In genomic region chr2:121342751-121343150, GRCh38 we compare ENCODE assay signal across 19 cellular contexts. TPM values are rescaled to one million over a fixed set of nuclear protein-coding genes. Genes with fewer than 3 reads are reported as not detected.
A peak's percentile ranks its signal among the peaks of the same experiment; 100 is the strongest.
DNase-seq lines count a peak whose midpoint lies in the region; ATAC-seq and TF ChIP-seq lines count a peak whose summit lies in the region.
"Had no signal": no experiment of that assay in that cellular context is flagged by ENCODE, and none has a peak within 500 bp of the region (broad histone marks: within the 10 kb centered on the region; RNA-seq: fewer than 3 reads in every experiment).

No MANE protein-coding gene starts in this region.

- H3K36me3 Mint-ChIP-seq in stimulated activated memory B cell treated with anti-CD40 and anti-IgM and Interleukin-4, amounts not matched to agents 10 μg/mL and 1 μg/mL and 100 μg/mL, for 72 hours = peaks cover 74% of the 10 kb centered on the region

- no peak overlapping the region for H3K27ac ChIP-seq in mammary epithelial cell (ENCODE audit: insufficient read depth, low read depth, low read length)
- H3K27ac ChIP-seq: A549, Peyer's patch, SJSA1 had no signal

- H3K9ac ChIP-seq in mammary epithelial cell (ENCODE audit: insufficient read depth, low read length) = no peak overlapping the region

- H3K27me3 Mint-ChIP-seq in stimulated activated memory B cell treated with anti-CD40 and anti-IgM and Interleukin-4, amounts not matched to agents 10 μg/mL and 1 μg/mL and 100 μg/mL, for 72 hours = no peaks in the 10 kb centered on the region
- H3K27me3 Mint-ChIP-seq: B cell had no signal

- H3K4me3 ChIP-seq in mammary epithelial cell (replicated peaks in 1 of 3; ENCODE audit: insufficient read depth in 1 of 3, low read depth in 2 of 3, low read length in 3 of 3) = no peak overlapping the region
- H3K4me3 ChIP-seq: A549, GM12878, K562, Peyer's patch, SJSA1 had no signal

- peaks cover 3% of the 10 kb centered on the region for H4K20me1 ChIP-seq in mammary epithelial cell (ENCODE audit: insufficient read depth, low read length)

- H3K4me1 Mint-ChIP-seq in stimulated activated memory B cell treated with anti-CD40 and anti-IgM and Interleukin-4, amounts not matched to agents 10 μg/mL and 1 μg/mL and 100 μg/mL, for 72 hours = no peaks in the 10 kb centered on the region
- H3K4me1 Mint-ChIP-seq: B cell, CD14-positive monocyte had no signal

- H3K4me1 ChIP-seq in mammary epithelial cell (ENCODE audit: insufficient read depth, low read length) = peaks cover 8% of the 10 kb centered on the region
- H3K4me1 ChIP-seq: A549, Peyer's patch, SJSA1 had no signal

- CTCF ChIA-PET in mammary epithelial cell (lab: Charles Lee; ENCODE audit: low non-redundant PET) = no interaction called here

- in situ Hi-C loops in mammary epithelial cell (cut with MboI; ENCODE audit: low sequenced_read_pairs in 2 of 2) = loop anchor here in 1 of 2 donors (25.0 kb wide), 1 partner anchor 630 kb away; no protein-coding TSS in a partner anchor

- intact Hi-C loops in mammary epithelial cell (cut with micrococcal nuclease) = no loop called here

- dilution Hi-C loops in mammary epithelial cell (cut with HindIII; ENCODE audit: low sequenced_read_pairs) = no loop called here

- WGBS in mammary epithelial cell (ENCODE audit: low coverage, missing lambda C conversion rate) = 38% methylated on average over 5 of the region's 5 CpGs

- H3K36me3 ChIP-seq in mammary epithelial cell (ENCODE audit: insufficient read depth, low read length) = peaks cover 25% of the 10 kb centered on the region

- no peak for TF ChIP-seq CTCF in mammary epithelial cell (conservative IDR thresholded peaks at IDR 0.05 in 1 of 2, IDR thresholded peaks at IDR 0.05 in 1 of 2; ENCODE audit: extremely low read depth in 1 of 2, insufficient read depth in 1 of 2, low read depth in 1 of 2, low read length in 2 of 2)

- no peak overlapping the region for H3K4me2 ChIP-seq in mammary epithelial cell (ENCODE audit: insufficient read depth, low read depth, low read length)
- H3K4me2 ChIP-seq: A549 had no signal

- BruUV-seq in mammary epithelial cell (replicated peaks; lab: Mats Ljungman, UMichigan) = no TSS peak

- H3K27ac Mint-ChIP-seq in stimulated activated memory B cell treated with anti-CD40 and anti-IgM and Interleukin-4, amounts not matched to agents 10 μg/mL and 1 μg/mL and 100 μg/mL, for 72 hours = peak overlapping the region; percentile 15
- H3K27ac Mint-ChIP-seq: B cell had no signal

- no peaks in the 10 kb centered on the region for H3K79me2 ChIP-seq in mammary epithelial cell (ENCODE audit: insufficient read depth, low read length)

- no peak overlapping the region for H3K4me3 Mint-ChIP-seq in stimulated activated memory B cell treated with anti-CD40 and anti-IgM and Interleukin-4, amounts not matched to agents 10 μg/mL and 1 μg/mL and 100 μg/mL, for 72 hours
- H3K4me3 Mint-ChIP-seq: B cell, CD14-positive monocyte had no signal

- no peak for ATAC-seq in stimulated activated memory B cell treated with anti-CD40 and anti-IgM and Interleukin-4, amounts not matched to agents 10 μg/mL and 1 μg/mL and 100 μg/mL, for 72 hours
- ATAC-seq: A549, GM12878, K562 had no signal

- H3K27me3 ChIP-seq in mammary epithelial cell (ENCODE audit: insufficient read depth, low read length) = no peaks in the 10 kb centered on the region
- H3K27me3 ChIP-seq: Peyer's patch, SJSA1 had no signal

- H3K9me3 Mint-ChIP-seq in stimulated activated memory B cell treated with anti-CD40 and anti-IgM and Interleukin-4, amounts not matched to agents 10 μg/mL and 1 μg/mL and 100 μg/mL, for 72 hours = no peaks in the 10 kb centered on the region

- DNase-seq in NCI-H2196 (lab: John Stamatoyannopoulos, UW; ENCODE audit: unreplicated experiment) (peak; percentile 74), mammary epithelial cell (peak; percentile 44), mesenteric fat pad (ENCODE audit: low spot score) (peak; percentile 35), DMS153 treated with DMSO at 0.1 percent for 48 hours (lab: John Stamatoyannopoulos, UW; ENCODE audit: unreplicated experiment) (no peak), DMS 273 treated with DMSO at 0.1 percent for 48 hours (lab: John Stamatoyannopoulos, UW) (no peak), occipital lobe (lab: John Stamatoyannopoulos, UW) (no peak)
- DNase-seq: DMS79 treated with DMSO at 0.1 percent for 48 hours, H7, NCI-H1092 treated with DMSO at 0.1 percent for 48 hours, NCI-H446, NCI-H526, Peyer's patch had no signal

- H2AFZ ChIP-seq in mammary epithelial cell (ENCODE audit: low read depth, low read length) = no peak overlapping the region

- no peaks in the 10 kb centered on the region for H3K9me3 ChIP-seq in mammary epithelial cell (replicated peaks; ENCODE audit: insufficient read depth, low read length)
- H3K9me3 ChIP-seq: A549, Peyer's patch, SJSA1 had no signal

RNA-seq across cellular contexts. Expression of gene TFCP2L1, which starts 57.7 kb away (rescaled TPM):
- total RNA-seq in mammary epithelial cell (100 to 1,000 TPM in 1 of 2 donors, 10 to 100 TPM in 1; 50.5 to 174 TPM), mesenteric fat pad (3.1 TPM), occipital lobe (0.47 TPM)
- polyA plus RNA-seq in mammary epithelial cell = 62.2 TPM
- 543 TPM for polyA minus RNA-seq in mammary epithelial cell
- total RNA-seq: B cell, SJSA1 had no signal

Comparison
In these comparisons a context has a peak if more than half of its experiments do, and no peak if none do; other contexts are left out.
1. DNase-seq: peak in NCI-H2196 (single experiment), mammary epithelial cell (single experiment) and mesenteric fat pad (single experiment); none in DMS153 treated with DMSO at 0.1 percent for 48 hours (single experiment), DMS 273 treated with DMSO at 0.1 percent for 48 hours (single experiment) and occipital lobe (single experiment).
2. RNA of gene TFCP2L1, which starts 57.7 kb away (total RNA-seq): 50.5 to 174 TPM in mammary epithelial cell; 3.1 TPM in mesenteric fat pad (single experiment) and 0.47 TPM in occipital lobe (single experiment); every median in the first group is over 10 times any median in the second.